8 cellular contexts compared by ENCODE assay signal in genomic region chr17:64061157-64061898, GRCh38. TPM values are rescaled to one million over a fixed set of nuclear protein-coding genes. Genes with fewer than 3 reads are reported as not detected.
DNase-seq lines count a peak whose midpoint lies in the region; ATAC-seq and FAIRE-seq lines count a peak whose summit lies in the region.
"Had no signal": no experiment of that assay in that cellular context is flagged by ENCODE, and none has a peak within 500 bp of the region (broad histone marks: within the 10 kb centered on the region; RNA-seq: fewer than 3 reads in every experiment).

No MANE protein-coding gene starts in this region.

- H3K9me3 Mint-ChIP-seq in activated T-cell treated with anti-CD3 and anti-CD28 coated beads, Interleukin-2, amount 50 U/mL, for 4 hours, result no peaks in the 10 kb centered on the region
- H3K9me3 Mint-ChIP-seq in natural killer cell treated with Interleukin-12 subunit alpha and Interleukin-12 subunit beta and Interleukin-15 and Interleukin-18, amount 100 ng/mL, for 72 hours, result peaks cover 6% of the 10 kb centered on the region
- H3K9me3 Mint-ChIP-seq: IgD-negative memory B cell had no signal

- ATAC-seq in GM18868 (IDR thresholded peaks at IDR 0.05; ENCODE audit: unreplicated experiment) (peak; percentile 48), HG02798 (IDR thresholded peaks at IDR 0.05; ENCODE audit: poor library complexity, unreplicated experiment) (peak; percentile 50)
- peak; percentile 64 to 66 for ATAC-seq in activated T-cell treated with anti-CD3 and anti-CD28 coated beads, Interleukin-2, amount 50 U/mL, for 4 hours
- ATAC-seq in natural killer cell treated with Interleukin-12 subunit alpha and Interleukin-12 subunit beta and Interleukin-15 and Interleukin-18, amount 100 ng/mL, for 72 hours, result peak; percentile 80

- no peaks in the 10 kb centered on the region for H3K27me3 Mint-ChIP-seq in activated T-cell treated with anti-CD3 and anti-CD28 coated beads, Interleukin-2, amount 50 U/mL, for 4 hours (ENCODE audit: low read depth)
- no peaks in the 10 kb centered on the region for H3K27me3 Mint-ChIP-seq in natural killer cell treated with Interleukin-12 subunit alpha and Interleukin-12 subunit beta and Interleukin-15 and Interleukin-18, amount 100 ng/mL, for 72 hours
- H3K27me3 Mint-ChIP-seq: IgD-negative memory B cell had no signal

- H3K27ac Mint-ChIP-seq in natural killer cell treated with Interleukin-12 subunit alpha and Interleukin-12 subunit beta and Interleukin-15 and Interleukin-18, amount 100 ng/mL, for 72 hours, result peak overlapping the region; percentile 99

- DNase-seq in activated T-cell treated with anti-CD3 and anti-CD28 coated beads, Interleukin-2, amount 50 U/mL, for 4 hours, result no peak
- DNase-seq in natural killer cell treated with Interleukin-12 subunit alpha and Interleukin-12 subunit beta and Interleukin-15 and Interleukin-18, amount 100 ng/mL, for 72 hours (ENCODE audit: low spot score), result peak; percentile 70
- DNase-seq in RCC 7860 (ENCODE audit: low spot score) (no peak), GOT3 (lab: John Stamatoyannopoulos, UW) (no peak), NCI-H2107 treated with DMSO at 0.1 percent for 48 hours (lab: John Stamatoyannopoulos, UW; ENCODE audit: unreplicated experiment) (no peak)

- H3K36me3 Mint-ChIP-seq in activated T-cell treated with anti-CD3 and anti-CD28 coated beads, Interleukin-2, amount 50 U/mL, for 4 hours (ENCODE audit: insufficient read depth), result peaks cover 60% of the 10 kb centered on the region
- peaks cover 52% of the 10 kb centered on the region for H3K36me3 Mint-ChIP-seq in natural killer cell treated with Interleukin-12 subunit alpha and Interleukin-12 subunit beta and Interleukin-15 and Interleukin-18, amount 100 ng/mL, for 72 hours

- H3K4me3 Mint-ChIP-seq in activated T-cell treated with anti-CD3 and anti-CD28 coated beads, Interleukin-2, amount 50 U/mL, for 4 hours, result no peak overlapping the region
- H3K4me3 Mint-ChIP-seq in natural killer cell treated with Interleukin-12 subunit alpha and Interleukin-12 subunit beta and Interleukin-15 and Interleukin-18, amount 100 ng/mL, for 72 hours, result peak overlapping the region; percentile 91

- FAIRE-seq in RCC 7860 (lab: Jason Lieb, UNC), result no peak

- peaks cover 91% of the 10 kb centered on the region for H3K4me1 Mint-ChIP-seq in activated T-cell treated with anti-CD3 and anti-CD28 coated beads, Interleukin-2, amount 50 U/mL, for 4 hours (ENCODE audit: low read depth)
- peaks cover 80 to 87% of the 10 kb centered on the region in 2 donors for H3K4me1 Mint-ChIP-seq in natural killer cell treated with Interleukin-12 subunit alpha and Interleukin-12 subunit beta and Interleukin-15 and Interleukin-18, amount 100 ng/mL, for 72 hours (ENCODE audit: low read depth in 2 of 2)

RNA-seq across cellular contexts. Expression of gene ICAM2, which starts 40.9 kb away (rescaled TPM):
- total RNA-seq in activated T-cell treated with anti-CD3 and anti-CD28 coated beads, Interleukin-2, amount 50 U/mL, for 4 hours, result 10 to 100 TPM; 67.0 to 88.9 (median 77.1) TPM
- total RNA-seq in natural killer cell treated with Interleukin-12 subunit alpha and Interleukin-12 subunit beta and Interleukin-15 and Interleukin-18, amount 100 ng/mL, for 72 hours, result 10 to 100 TPM; 14.1 to 20.7 TPM
